ENCODE assay signal across 8 cellular contexts in the genomic region with DNA sequence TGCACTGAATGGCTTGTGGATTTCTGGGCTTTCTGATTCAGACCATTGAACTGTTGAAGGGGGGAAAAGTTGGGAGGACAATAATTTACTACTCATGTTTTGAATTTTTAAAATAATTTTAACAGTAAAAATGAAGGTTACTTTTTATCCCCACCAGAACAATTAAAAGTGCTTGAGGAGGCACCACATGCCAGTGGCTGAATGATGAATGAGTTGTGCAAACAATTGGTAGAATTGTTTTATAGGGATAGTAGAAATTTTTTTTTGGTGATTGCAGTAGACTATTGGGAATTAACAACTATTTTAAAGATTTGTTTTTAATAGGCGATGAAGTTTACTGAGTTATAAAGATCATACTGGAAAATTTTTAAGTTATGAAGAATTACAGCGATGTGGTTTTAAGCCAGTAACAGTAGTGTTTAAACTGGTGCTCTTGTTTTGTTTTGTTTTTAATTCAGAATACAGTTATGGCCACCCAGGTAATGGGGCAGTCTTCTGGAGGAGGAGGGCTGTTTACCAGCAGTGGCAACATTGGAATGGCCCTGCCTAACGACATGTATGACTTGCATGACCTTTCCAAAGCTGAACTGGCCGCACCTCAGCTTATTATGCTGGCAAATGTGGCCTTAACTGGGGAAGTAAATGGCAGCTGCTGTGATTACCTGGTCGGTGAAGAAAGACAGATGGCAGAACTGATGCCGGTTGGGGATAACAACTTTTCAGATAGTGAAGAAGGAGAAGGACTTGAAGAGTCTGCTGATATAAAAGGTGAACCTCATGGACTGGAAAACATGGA. TPM values are rescaled to one million over a fixed set of nuclear protein-coding genes. Genes with fewer than 3 reads are reported as not detected.
DNase-seq lines count a peak whose midpoint lies in the region; ATAC-seq, FAIRE-seq and TF ChIP-seq lines count a peak whose summit lies in the region.

No MANE protein-coding gene starts in this region.

- H3K4me3 ChIP-seq in ascending aorta = peak overlapping the region; percentile 92 to 94
- H3K4me3 ChIP-seq in lower lobe of right lung = peak overlapping the region; percentile 97

- no peak for TF ChIP-seq CTCF in ascending aorta (IDR thresholded peaks at IDR 0.05)
- TF ChIP-seq CTCF in lower lobe of right lung (IDR thresholded peaks at IDR 0.05) = no peak

- intact Hi-C loops in ascending aorta (cut with DNase I) = no loop called here
- intact Hi-C loops in lower lobe of right lung (cut with DNase I) = no loop called here

- peak; percentile 11 for DNase-seq in stimulated activated CD4-positive, alpha-beta T cell treated with anti-CD3 and anti-CD28 coated beads, Interleukin-15, amount 100 ng/mL, for 24 hours
- no peak for DNase-seq in stimulated activated CD4-positive, alpha-beta T cell treated with anti-CD3 and anti-CD28 coated beads, Interleukin-4, amount 100 ng/mL, for 1 hour
- no peak for DNase-seq in ascending aorta (ENCODE audit: low spot score in 2 of 2)
- no peak for DNase-seq in lower lobe of right lung
- DNase-seq in HCEC 1CT = no peak
- DNase-seq in AG08396 (ENCODE audit: low spot score) = no peak
- DNase-seq in RCC 7860 (ENCODE audit: low spot score) = no peak
- DNase-seq in cerebellar nuclear complex (lab: John Stamatoyannopoulos, UW) = no peak

- peaks cover 0 to 12% of the 10 kb centered on the region in 2 donors for H3K4me1 ChIP-seq in ascending aorta
- peaks cover 60% of the 10 kb centered on the region for H3K4me1 ChIP-seq in lower lobe of right lung

- H3K27me3 ChIP-seq in ascending aorta (no peaks in the 10 kb centered on the region), lower lobe of right lung (ENCODE audit: low read depth) (no peaks in the 10 kb centered on the region)

- H3K36me3 ChIP-seq in ascending aorta = no peaks in the 10 kb centered on the region
- H3K36me3 ChIP-seq in lower lobe of right lung = peaks cover 29% of the 10 kb centered on the region

- no peak for ATAC-seq in lower lobe of right lung

- H3K27ac ChIP-seq in ascending aorta = no peak overlapping the region
- peak overlapping the region; percentile 94 for H3K27ac ChIP-seq in lower lobe of right lung

- no peak for FAIRE-seq in RCC 7860 (lab: Jason Lieb, UNC)

- H3K9me3 ChIP-seq in ascending aorta = no peaks in the 10 kb centered on the region
- H3K9me3 ChIP-seq in lower lobe of right lung = no peaks in the 10 kb centered on the region

RNA-seq across cellular contexts. Expression of a gene that starts 2.7 kb away (rescaled TPM):
- total RNA-seq in ascending aorta = 86.5 TPM
- 39.5 TPM for total RNA-seq in lower lobe of right lung
